Comparison of ENCODE assay signal across 11 cellular contexts in the genomic region with DNA sequence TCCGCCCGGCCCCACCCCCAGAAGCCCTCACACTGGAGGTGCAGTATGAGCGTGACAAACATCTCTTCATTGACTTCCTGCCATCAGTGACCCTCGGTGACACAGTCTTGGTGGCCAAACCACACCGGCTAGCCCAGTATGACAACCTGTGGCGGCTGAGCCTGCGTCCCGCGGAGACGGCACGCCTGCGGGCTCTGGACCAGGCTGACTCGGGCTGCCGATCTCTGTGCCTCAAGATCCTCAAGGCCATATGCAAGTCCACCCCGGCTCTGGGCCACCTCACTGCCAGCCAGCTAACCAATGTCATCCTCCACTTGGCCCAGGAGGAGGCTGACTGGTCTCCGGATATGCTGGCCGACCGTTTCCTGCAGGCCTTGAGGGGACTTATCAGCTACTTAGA. TPM values are rescaled to one million over a fixed set of nuclear protein-coding genes. Genes with fewer than 3 reads are reported as not detected.
DNase-seq lines count a peak whose midpoint lies in the region; ATAC-seq, FAIRE-seq and TF ChIP-seq lines count a peak whose summit lies in the region.
"Had no signal": no experiment of that assay in that cellular context is flagged by ENCODE, and none has a peak within 500 bp of the region (broad histone marks: within the 10 kb centered on the region; RNA-seq: fewer than 3 reads in every experiment).

No MANE protein-coding gene starts in this region.

- no peaks in the 10 kb centered on the region for H3K27me3 ChIP-seq in CD4-positive, CD25-positive, alpha-beta regulatory T cell (ENCODE audit: control insufficient read depth, insufficient read depth, low read length)
- no peaks in the 10 kb centered on the region for H3K27me3 ChIP-seq in HepG2 (ENCODE audit: control insufficient read depth in 1 of 2, insufficient read depth in 2 of 2, low read length in 2 of 2)

- no peak overlapping the region for H3K4me3 ChIP-seq in CD4-positive, CD25-positive, alpha-beta regulatory T cell (ENCODE audit: low read depth, low read length)
- H3K4me3 ChIP-seq in HepG2 (replicated peaks in 1 of 3; ENCODE audit: insufficient read depth in 1 of 3, low read depth in 2 of 3, low read length in 3 of 3) = no peak overlapping the region
- H3K4me3 ChIP-seq: SK-N-MC had no signal

- no peak for FAIRE-seq in HepG2 (lab: Jason Lieb, UNC)

- peaks cover 38% of the 10 kb centered on the region for H3K36me3 Mint-ChIP-seq in CD4-positive, CD25-positive, alpha-beta regulatory T cell

- peaks cover 0 to 1% (median 0%) of the 10 kb centered on the region in 7 donors for H3K9me3 Mint-ChIP-seq in CD4-positive, CD25-positive, alpha-beta regulatory T cell
- H3K9me3 Mint-ChIP-seq: H9 had no signal

- no peak overlapping the region for H2AFZ ChIP-seq in HepG2 (ENCODE audit: low read length)

- H3K4me1 ChIP-seq in CD4-positive, CD25-positive, alpha-beta regulatory T cell (ENCODE audit: control insufficient read depth, insufficient read depth, low read length, poor library complexity, severe bottlenecking) = peaks cover under 1% of the 10 kb centered on the region
- peaks cover 15% of the 10 kb centered on the region for H3K4me1 ChIP-seq in HepG2 (ENCODE audit: insufficient read depth, low read length)

- intact Hi-C loops in HepG2 (cut with micrococcal nuclease; ENCODE audit: unreplicated experiment) = loop anchor here (1.0 kb wide), 1 partner anchor 17 kb away; no protein-coding TSS in a partner anchor

- H3K27ac ChIP-seq in CD4-positive, CD25-positive, alpha-beta regulatory T cell (ENCODE audit: insufficient read depth, low read length, poor library complexity, severe bottlenecking) = no peak overlapping the region
- H3K27ac ChIP-seq in RWPE1 = peak overlapping the region; percentile 23; the same call in 1 of the 2 replicates
- no peak overlapping the region for H3K27ac ChIP-seq in HepG2 (ENCODE audit: extremely low read length, insufficient read depth, low read length)
- H3K27ac ChIP-seq: SK-N-MC had no signal

- TF ChIP-seq CTCF in RWPE1 (conservative IDR thresholded peaks at IDR 0.05; ENCODE audit: low read depth) (no peak), HepG2 (CRISPR knock-in tag; IDR thresholded peaks at IDR 0.05) (no peak)

- peaks cover 11 to 25% (median 21%) of the 10 kb centered on the region in 4 donors for H3K4me1 Mint-ChIP-seq in CD4-positive, CD25-positive, alpha-beta regulatory T cell

- H3K4me3 Mint-ChIP-seq in CD4-positive, CD25-positive, alpha-beta regulatory T cell = no peak overlapping the region
- H3K4me3 Mint-ChIP-seq: H9 had no signal

- H3K4me2 ChIP-seq in HepG2 (ENCODE audit: low read depth, low read length) = no peak overlapping the region

- in situ Hi-C loops in HepG2 (cut with HindIII; ENCODE audit: extremely low pct_ligation_motif_present, low pct_unique_long_range_greater_than_20kb) (no loop called here), G401 (cut with HindIII; ENCODE audit: low sequenced_read_pairs) (no loop called here)

- no peak for DNase-seq in CD4-positive, CD25-positive, alpha-beta regulatory T cell
- DNase-seq in RWPE1 (ENCODE audit: low spot score) (no peak), HepG2 (ENCODE audit: low spot score) (no peak), activated gamma-delta T cell treated with Interleukin-2 at 50 U/mL for 16 hours (no peak), G401 (ENCODE audit: low spot score) (no peak)
- DNase-seq: NCI-H1105, NCI-H2107 had no signal

- 100% methylated on average over 3 of the region's 18 CpGs for WGBS in HepG2 (ENCODE audit: low lambda C conversion rate)

- H3K79me2 ChIP-seq in HepG2 (ENCODE audit: insufficient read depth, low read length) = peaks cover 21% of the 10 kb centered on the region

- no peak for TF ChIP-seq POLR2A in HepG2 (IDR thresholded peaks at IDR 0.05; ENCODE audit: insufficient read depth in 1 of 2, low read depth in 2 of 2, low read length in 2 of 2)

- H3K9ac ChIP-seq in HepG2 (ENCODE audit: insufficient read depth, low read depth, low read length) = no peak overlapping the region

- TF ChIP-seq RAD21 in HepG2 (CRISPR knock-in tag; IDR thresholded peaks at IDR 0.05) = no peak

- no TSS peak for BruUV-seq in HepG2 (replicated peaks; lab: Mats Ljungman, UMichigan)

- peaks cover 28% of the 10 kb centered on the region for H4K20me1 ChIP-seq in HepG2 (ENCODE audit: insufficient read depth, low read length)

- H3K27me3 Mint-ChIP-seq in CD4-positive, CD25-positive, alpha-beta regulatory T cell = no peaks in the 10 kb centered on the region

- no peak for TF ChIP-seq EP300 in HepG2 (IDR thresholded peaks at IDR 0.05; ENCODE audit: low read depth in 2 of 2, low read length in 2 of 2)
- no peak for TF ChIP-seq EP300 in HepG2 (CRISPR knock-in tag; IDR thresholded peaks at IDR 0.05; ENCODE audit: borderline replicate concordance)

- H3K27ac Mint-ChIP-seq in CD4-positive, CD25-positive, alpha-beta regulatory T cell = peak overlapping the region in 2 of 3 donors; percentile 36 to 38
- H3K27ac Mint-ChIP-seq: H9 had no signal

- POLR2A ChIA-PET in RWPE1 (lab: Yijun Ruan, JAX; ENCODE audit: low non-redundant PET) = no interaction called here
- POLR2A ChIA-PET in HepG2 (lab: Yijun Ruan, JAX) = interaction anchor here (0.7 to 2.2 kb wide), 5 partner anchors 9 to 18 kb away, joined by 3 to 24 read pairs (median 7); partner anchors contain the start of gene MIEF1

- H3K36me3 ChIP-seq in CD4-positive, CD25-positive, alpha-beta regulatory T cell (ENCODE audit: control insufficient read depth, insufficient read depth, low read length) = peaks cover 64% of the 10 kb centered on the region
- peaks cover 41 to 71% of the 10 kb centered on the region in 2 experiments for H3K36me3 ChIP-seq in HepG2 (replicated peaks in 1 of 2; ENCODE audit: control insufficient read depth in 1 of 2, insufficient read depth in 2 of 2, low read length in 2 of 2)

- CTCF ChIA-PET in RWPE1 (lab: Yijun Ruan, JAX) (interaction anchor here (0.8 to 1.1 kb wide), 2 partner anchors 15 to 172 kb away, joined by 3 read pairs; no protein-coding TSS in a partner anchor), HepG2 (lab: Yijun Ruan, JAX; ENCODE audit: low intra/inter-chr PET ratio, low total read pairs) (interaction anchor here (1.7 to 2.9 kb wide), 2 partner anchors 18 to 20 kb away, joined by 11 to 12 read pairs; no protein-coding TSS in a partner anchor)

- ATAC-seq in CD4-positive, CD25-positive, alpha-beta regulatory T cell (ENCODE audit: low read depth in 2 of 2) = no peak
- ATAC-seq in HepG2 (no peak; the same call in 2 of the 3 replicates), HG03139 (IDR thresholded peaks at IDR 0.05; ENCODE audit: unreplicated experiment) (no peak)

- no peaks in the 10 kb centered on the region for H3K9me3 ChIP-seq in CD4-positive, CD25-positive, alpha-beta regulatory T cell (ENCODE audit: control insufficient read depth in 2 of 2, low read length in 2 of 2)
- H3K9me3 ChIP-seq in HepG2 (ENCODE audit: low read length) = no peaks in the 10 kb centered on the region
- H3K9me3 ChIP-seq: Caco-2 had no signal

RNA-seq across cellular contexts. Expression of gene ATF4, which starts 6.6 kb away (rescaled TPM):
- 246 TPM for total RNA-seq in CD4-positive, CD25-positive, alpha-beta regulatory T cell
- polyA plus RNA-seq in CD4-positive, CD25-positive, alpha-beta regulatory T cell = 10 to 100 TPM; 58.2 to 75.2 (median 69.1) TPM
- total RNA-seq in HepG2 (2016; rRNA removed; fragmentation: Illumina TruSeq; extraction: Trizol) = 442 and 486 TPM in 2 replicates
- total RNA-seq in HepG2 (2016; cell fraction: cytosol; rRNA removed; fragmentation: Illumina TruSeq; extraction: Trizol; ENCODE audit: low read depth) = 489 and 519 TPM in 2 replicates
- total RNA-seq in HepG2 (2016; cell fraction: insoluble cytoplasmic fraction; rRNA removed; fragmentation: Illumina TruSeq; extraction: Trizol) = 409 and 471 TPM in 2 replicates
- total RNA-seq in HepG2 (2016; cell fraction: membrane; rRNA removed; fragmentation: Illumina TruSeq; extraction: Trizol) = 1,028 and 1,060 TPM in 2 replicates
- 286 and 328 TPM in 2 replicates for total RNA-seq in HepG2 (2016; cell fraction: nucleus; rRNA removed; fragmentation: Illumina TruSeq; extraction: Trizol)
- polyA plus RNA-seq in HepG2 (2011; rRNA removed) = 1,157 and 1,297 TPM in 2 replicates
- polyA plus RNA-seq in HepG2 (2011; cell fraction: cytosol; rRNA removed) = 1,218 and 1,254 TPM in 2 replicates
- 1,279 and 1,395 TPM in 2 replicates for polyA plus RNA-seq in HepG2 (2011; cell fraction: nucleus; rRNA removed)
- 465 and 610 TPM in 2 replicates for polyA plus RNA-seq in HepG2 (2012)
- polyA plus RNA-seq in HepG2 (2016; cell fraction: cytosol; fragmentation: Illumina TruSeq; extraction: Trizol; ENCODE audit: low read depth) = 745 and 811 TPM in 2 replicates
- 563 and 623 TPM in 2 replicates for polyA plus RNA-seq in HepG2 (2016; cell fraction: insoluble cytoplasmic fraction; fragmentation: Illumina TruSeq; extraction: Trizol; ENCODE audit: low read depth)
- 1,265 and 1,282 TPM in 2 replicates for polyA plus RNA-seq in HepG2 (2016; cell fraction: membrane; fragmentation: Illumina TruSeq; extraction: Trizol; ENCODE audit: low read depth)
- polyA plus RNA-seq in HepG2 (2016; cell fraction: nucleus; fragmentation: Illumina TruSeq; extraction: Trizol; ENCODE audit: insufficient read depth, low read depth) = 710 and 725 TPM in 2 replicates
- 242 and 314 TPM in 2 replicates for polyA minus RNA-seq in HepG2 (2011; rRNA and poly(A)+ RNA removed; ENCODE audit: low replicate concordance)
- polyA minus RNA-seq in HepG2 (2011; cell fraction: cytosol; rRNA and poly(A)+ RNA removed) = 175 and 193 TPM in 2 replicates
- 213 and 242 TPM in 2 replicates for polyA minus RNA-seq in HepG2 (2011; cell fraction: nucleus; rRNA and poly(A)+ RNA removed)
- 359 and 398 TPM in 2 replicates for total RNA-seq in G401 (2014; rRNA removed; shearing (Covaris generic))

RNA-seq across cellular contexts. Expression of gene MIEF1, which starts 11.7 kb away (rescaled TPM):
- total RNA-seq in CD4-positive, CD25-positive, alpha-beta regulatory T cell = 16.0 TPM
- 10 to 100 TPM; 24.0 to 39.8 (median 29.8) TPM for polyA plus RNA-seq in CD4-positive, CD25-positive, alpha-beta regulatory T cell
- 34.8 and 41.4 TPM in 2 replicates for total RNA-seq in HepG2 (2016; rRNA removed; fragmentation: Illumina TruSeq; extraction: Trizol)
- 5.5 and 6.5 TPM in 2 replicates for total RNA-seq in HepG2 (2016; cell fraction: cytosol; rRNA removed; fragmentation: Illumina TruSeq; extraction: Trizol; ENCODE audit: low read depth)
- 33.7 and 36.8 TPM in 2 replicates for total RNA-seq in HepG2 (2016; cell fraction: insoluble cytoplasmic fraction; rRNA removed; fragmentation: Illumina TruSeq; extraction: Trizol)
- 22.9 and 23.9 TPM in 2 replicates for total RNA-seq in HepG2 (2016; cell fraction: membrane; rRNA removed; fragmentation: Illumina TruSeq; extraction: Trizol)
- 26.2 and 27.8 TPM in 2 replicates for total RNA-seq in HepG2 (2016; cell fraction: nucleus; rRNA removed; fragmentation: Illumina TruSeq; extraction: Trizol)
- 21.7 and 22.3 TPM in 2 replicates for polyA plus RNA-seq in HepG2 (2011; rRNA removed)
- 19.7 and 20.6 TPM in 2 replicates for polyA plus RNA-seq in HepG2 (2011; cell fraction: cytosol; rRNA removed)
- 24.5 and 25.2 TPM in 2 replicates for polyA plus RNA-seq in HepG2 (2011; cell fraction: nucleus; rRNA removed)
- 28.6 and 29.6 TPM in 2 replicates for polyA plus RNA-seq in HepG2 (2012)
- polyA plus RNA-seq in HepG2 (2016; cell fraction: cytosol; fragmentation: Illumina TruSeq; extraction: Trizol; ENCODE audit: low read depth) = 2.6 and 3.1 TPM in 2 replicates
- 31.2 and 35.5 TPM in 2 replicates for polyA plus RNA-seq in HepG2 (2016; cell fraction: insoluble cytoplasmic fraction; fragmentation: Illumina TruSeq; extraction: Trizol; ENCODE audit: low read depth)
- 11.4 and 11.8 TPM in 2 replicates for polyA plus RNA-seq in HepG2 (2016; cell fraction: membrane; fragmentation: Illumina TruSeq; extraction: Trizol; ENCODE audit: low read depth)
- polyA plus RNA-seq in HepG2 (2016; cell fraction: nucleus; fragmentation: Illumina TruSeq; extraction: Trizol; ENCODE audit: insufficient read depth, low read depth) = 32.6 and 32.8 TPM in 2 replicates
- 36.4 and 63.8 TPM in 2 replicates for polyA minus RNA-seq in HepG2 (2011; rRNA and poly(A)+ RNA removed; ENCODE audit: low replicate concordance)
- 19.3 and 21.8 TPM in 2 replicates for polyA minus RNA-seq in HepG2 (2011; cell fraction: cytosol; rRNA and poly(A)+ RNA removed)
- 27.2 and 33.9 TPM in 2 replicates for polyA minus RNA-seq in HepG2 (2011; cell fraction: nucleus; rRNA and poly(A)+ RNA removed)
- total RNA-seq in G401 (2014; rRNA removed; shearing (Covaris generic)) = 23.5 and 32.1 TPM in 2 replicates

RNA-seq across cellular contexts. Expression of gene RPS19BP1, which starts 18.8 kb away (rescaled TPM):
- total RNA-seq in CD4-positive, CD25-positive, alpha-beta regulatory T cell = 42.9 TPM
- 100 to 1,000 TPM; 102 to 117 (median 110) TPM for polyA plus RNA-seq in CD4-positive, CD25-positive, alpha-beta regulatory T cell
- total RNA-seq in HepG2 (2016; rRNA removed; fragmentation: Illumina TruSeq; extraction: Trizol) = 81.3 and 88.2 TPM in 2 replicates
- 128 and 142 TPM in 2 replicates for total RNA-seq in HepG2 (2016; cell fraction: cytosol; rRNA removed; fragmentation: Illumina TruSeq; extraction: Trizol; ENCODE audit: low read depth)
- 77.0 and 92.6 TPM in 2 replicates for total RNA-seq in HepG2 (2016; cell fraction: insoluble cytoplasmic fraction; rRNA removed; fragmentation: Illumina TruSeq; extraction: Trizol)
- 138 and 159 TPM in 2 replicates for total RNA-seq in HepG2 (2016; cell fraction: membrane; rRNA removed; fragmentation: Illumina TruSeq; extraction: Trizol)
- total RNA-seq in HepG2 (2016; cell fraction: nucleus; rRNA removed; fragmentation: Illumina TruSeq; extraction: Trizol) = 32.9 and 36.8 TPM in 2 replicates
- polyA plus RNA-seq in HepG2 (2011; rRNA removed) = 44.3 and 47.8 TPM in 2 replicates
- polyA plus RNA-seq in HepG2 (2011; cell fraction: cytosol; rRNA removed) = 48.9 and 72.7 TPM in 2 replicates
- polyA plus RNA-seq in HepG2 (2011; cell fraction: nucleus; rRNA removed) = 39.6 and 43.4 TPM in 2 replicates
- 22.5 and 32.4 TPM in 2 replicates for polyA plus RNA-seq in HepG2 (2012)
- polyA plus RNA-seq in HepG2 (2016; cell fraction: cytosol; fragmentation: Illumina TruSeq; extraction: Trizol; ENCODE audit: low read depth) = 155 and 179 TPM in 2 replicates
- 84.3 and 101 TPM in 2 replicates for polyA plus RNA-seq in HepG2 (2016; cell fraction: insoluble cytoplasmic fraction; fragmentation: Illumina TruSeq; extraction: Trizol; ENCODE audit: low read depth)
- polyA plus RNA-seq in HepG2 (2016; cell fraction: membrane; fragmentation: Illumina TruSeq; extraction: Trizol; ENCODE audit: low read depth) = 130 and 146 TPM in 2 replicates
- polyA plus RNA-seq in HepG2 (2016; cell fraction: nucleus; fragmentation: Illumina TruSeq; extraction: Trizol; ENCODE audit: insufficient read depth, low read depth) = 72.3 and 78.7 TPM in 2 replicates
- 8.8 and 14.5 TPM in 2 replicates for polyA minus RNA-seq in HepG2 (2011; rRNA and poly(A)+ RNA removed; ENCODE audit: low replicate concordance)
- 7.8 and 8.0 TPM in 2 replicates for polyA minus RNA-seq in HepG2 (2011; cell fraction: cytosol; rRNA and poly(A)+ RNA removed)
- 12.2 and 13.9 TPM in 2 replicates for polyA minus RNA-seq in HepG2 (2011; cell fraction: nucleus; rRNA and poly(A)+ RNA removed)
- 195 and 293 TPM in 2 replicates for total RNA-seq in G401 (2014; rRNA removed; shearing (Covaris generic))

RNA-seq across cellular contexts. Expression of gene CACNA1I, which starts 56.8 kb away (rescaled TPM):
- total RNA-seq in CD4-positive, CD25-positive, alpha-beta regulatory T cell = 10.6 TPM
- under 1 TPM; 0.06 to 0.45 (median 0.30) TPM for polyA plus RNA-seq in CD4-positive, CD25-positive, alpha-beta regulatory T cell
- total RNA-seq in HepG2 (2016; rRNA removed; fragmentation: Illumina TruSeq; extraction: Trizol) = not detected in 2 replicates
- total RNA-seq in HepG2 (2016; cell fraction: cytosol; rRNA removed; fragmentation: Illumina TruSeq; extraction: Trizol; ENCODE audit: low read depth) = not detected in 2 replicates
- not detected in 2 replicates for total RNA-seq in HepG2 (2016; cell fraction: insoluble cytoplasmic fraction; rRNA removed; fragmentation: Illumina TruSeq; extraction: Trizol)
- not detected in 2 replicates for total RNA-seq in HepG2 (2016; cell fraction: membrane; rRNA removed; fragmentation: Illumina TruSeq; extraction: Trizol)
- not detected in 2 replicates for total RNA-seq in HepG2 (2016; cell fraction: nucleus; rRNA removed; fragmentation: Illumina TruSeq; extraction: Trizol)
- not detected in 2 replicates for polyA plus RNA-seq in HepG2 (2011; rRNA removed)
- polyA plus RNA-seq in HepG2 (2011; cell fraction: cytosol; rRNA removed) = not detected in 2 replicates
- 0.02 TPM in 2 replicates for polyA plus RNA-seq in HepG2 (2011; cell fraction: nucleus; rRNA removed)
- 0.03 TPM in 1 of 2 replicates, not detected in the other for polyA plus RNA-seq in HepG2 (2012)
- not detected in 2 replicates for polyA plus RNA-seq in HepG2 (2016; cell fraction: cytosol; fragmentation: Illumina TruSeq; extraction: Trizol; ENCODE audit: low read depth)
- polyA plus RNA-seq in HepG2 (2016; cell fraction: insoluble cytoplasmic fraction; fragmentation: Illumina TruSeq; extraction: Trizol; ENCODE audit: low read depth) = not detected in 2 replicates
- not detected in 2 replicates for polyA plus RNA-seq in HepG2 (2016; cell fraction: membrane; fragmentation: Illumina TruSeq; extraction: Trizol; ENCODE audit: low read depth)
- not detected in 2 replicates for polyA plus RNA-seq in HepG2 (2016; cell fraction: nucleus; fragmentation: Illumina TruSeq; extraction: Trizol; ENCODE audit: insufficient read depth, low read depth)
- 0.04 and 0.05 TPM in 2 replicates for polyA minus RNA-seq in HepG2 (2011; rRNA and poly(A)+ RNA removed; ENCODE audit: low replicate concordance)
- not detected in 2 replicates for polyA minus RNA-seq in HepG2 (2011; cell fraction: cytosol; rRNA and poly(A)+ RNA removed)
- polyA minus RNA-seq in HepG2 (2011; cell fraction: nucleus; rRNA and poly(A)+ RNA removed) = not detected in 2 replicates
- total RNA-seq in G401 (2014; rRNA removed; shearing (Covaris generic)) = 0.10 TPM in 1 of 2 replicates, not detected in the other
- total RNA-seq: Caco-2 had no signal

RNA-seq across cellular contexts. Expression of gene MGAT3, which starts 57.0 kb away (rescaled TPM):
- total RNA-seq in CD4-positive, CD25-positive, alpha-beta regulatory T cell = 0.12 TPM
- not detected for polyA plus RNA-seq in CD4-positive, CD25-positive, alpha-beta regulatory T cell
- total RNA-seq in HepG2 (2016; rRNA removed; fragmentation: Illumina TruSeq; extraction: Trizol) = 0.15 TPM in 1 of 2 replicates, not detected in the other
- not detected in 2 replicates for total RNA-seq in HepG2 (2016; cell fraction: cytosol; rRNA removed; fragmentation: Illumina TruSeq; extraction: Trizol; ENCODE audit: low read depth)
- 0.02 TPM in 1 of 2 replicates, not detected in the other for total RNA-seq in HepG2 (2016; cell fraction: insoluble cytoplasmic fraction; rRNA removed; fragmentation: Illumina TruSeq; extraction: Trizol)
- not detected in 2 replicates for total RNA-seq in HepG2 (2016; cell fraction: membrane; rRNA removed; fragmentation: Illumina TruSeq; extraction: Trizol)
- total RNA-seq in HepG2 (2016; cell fraction: nucleus; rRNA removed; fragmentation: Illumina TruSeq; extraction: Trizol) = not detected in 2 replicates
- polyA plus RNA-seq in HepG2 (2011; rRNA removed) = 0.04 and 0.11 TPM in 2 replicates
- polyA plus RNA-seq in HepG2 (2011; cell fraction: cytosol; rRNA removed) = 0.03 and 0.11 TPM in 2 replicates
- 0.05 and 0.13 TPM in 2 replicates for polyA plus RNA-seq in HepG2 (2011; cell fraction: nucleus; rRNA removed)
- polyA plus RNA-seq in HepG2 (2012) = 0.08 and 0.09 TPM in 2 replicates
- polyA plus RNA-seq in HepG2 (2016; cell fraction: cytosol; fragmentation: Illumina TruSeq; extraction: Trizol; ENCODE audit: low read depth) = not detected in 2 replicates
- not detected in 2 replicates for polyA plus RNA-seq in HepG2 (2016; cell fraction: insoluble cytoplasmic fraction; fragmentation: Illumina TruSeq; extraction: Trizol; ENCODE audit: low read depth)
- polyA plus RNA-seq in HepG2 (2016; cell fraction: membrane; fragmentation: Illumina TruSeq; extraction: Trizol; ENCODE audit: low read depth) = not detected in 2 replicates
- polyA plus RNA-seq in HepG2 (2016; cell fraction: nucleus; fragmentation: Illumina TruSeq; extraction: Trizol; ENCODE audit: insufficient read depth, low read depth) = 0.11 TPM in 1 of 2 replicates, not detected in the other
- polyA minus RNA-seq in HepG2 (2011; rRNA and poly(A)+ RNA removed; ENCODE audit: low replicate concordance) = 0.10 and 0.33 TPM in 2 replicates
- polyA minus RNA-seq in HepG2 (2011; cell fraction: cytosol; rRNA and poly(A)+ RNA removed) = 0.20 TPM in 1 of 2 replicates, not detected in the other
- polyA minus RNA-seq in HepG2 (2011; cell fraction: nucleus; rRNA and poly(A)+ RNA removed) = not detected in 2 replicates
- 13.8 and 18.6 TPM in 2 replicates for total RNA-seq in G401 (2014; rRNA removed; shearing (Covaris generic))
